9 cellular contexts compared by ENCODE assay signal in genomic region chr11:119115484-119116234, GRCh38. TPM values are rescaled to one million over a fixed set of nuclear protein-coding genes. Genes with fewer than 3 reads are reported as not detected.
DNase-seq lines count a peak whose midpoint lies in the region; ATAC-seq and TF ChIP-seq lines count a peak whose summit lies in the region.
"Had no signal": no experiment of that assay in that cellular context is flagged by ENCODE, and none has a peak within 500 bp of the region (broad histone marks: within the 10 kb centered on the region; RNA-seq: fewer than 3 reads in every experiment).

No MANE protein-coding gene starts in this region.

- ATAC-seq in Right ventricle myocardium inferior (peak; percentile 55), upper lobe of left lung (ENCODE audit: low FRiP score in 2 of 2) (peak in 1 of 2 donors; percentile 83)
- peak; percentile 67 for ATAC-seq in central memory CD8-positive, alpha-beta T cell (replicated peaks; ENCODE audit: extremely low read depth, poor library complexity, severe bottlenecking)

- peak overlapping the region; percentile 68 for H3K27ac Mint-ChIP-seq in central memory CD8-positive, alpha-beta T cell (ENCODE audit: low read depth)

- TF ChIP-seq EP300 in upper lobe of left lung (IDR thresholded peaks at IDR 0.05), result no peak

- H3K27me3 ChIP-seq in muscle layer of duodenum (ENCODE audit: low read depth, low read length) (no peaks in the 10 kb centered on the region), upper lobe of left lung (no peaks in the 10 kb centered on the region)

- no peak for TF ChIP-seq CTCF in upper lobe of left lung (IDR thresholded peaks at IDR 0.05)

- H3K36me3 ChIP-seq in muscle layer of duodenum (ENCODE audit: control insufficient read depth in 1 of 2, insufficient read depth in 2 of 2, low read length in 2 of 2) (peaks cover 36 to 46% of the 10 kb centered on the region in 2 donors), upper lobe of left lung (peaks cover 22 to 62% (median 47%) of the 10 kb centered on the region in 4 donors)

- H3K9me3 Mint-ChIP-seq in central memory CD8-positive, alpha-beta T cell, result no peaks in the 10 kb centered on the region

- 60 to 65% methylated on average over 24 of the region's 24 CpGs for WGBS in upper lobe of left lung, 2 donors

- H3K9me3 ChIP-seq in muscle layer of duodenum (ENCODE audit: control insufficient read depth in 1 of 2, low read length in 2 of 2) (no peaks in the 10 kb centered on the region), upper lobe of left lung (no peaks in the 10 kb centered on the region)

- H3K4me3 ChIP-seq in muscle layer of duodenum (ENCODE audit: low read depth in 1 of 2, low read length in 2 of 2), result peak overlapping the region in 1 of 2 donors; percentile 0
- peak overlapping the region in 3 of 4 donors; percentile 6 to 35 (median 18) for H3K4me3 ChIP-seq in upper lobe of left lung

- H3K4me1 Mint-ChIP-seq in central memory CD8-positive, alpha-beta T cell, result peaks cover 19% of the 10 kb centered on the region

- no peaks in the 10 kb centered on the region for H3K27me3 Mint-ChIP-seq in central memory CD8-positive, alpha-beta T cell

- intact Hi-C loops in Right ventricle myocardium inferior (cut with DNase I), result no loop called here
- intact Hi-C loops in cardiac septum (cut with DNase I), result no loop called here

- DNase-seq in Right ventricle myocardium inferior (ENCODE audit: missing footprints) (peak; percentile 87), cardiac septum (ENCODE audit: low spot score) (no peak), upper lobe of left lung (peak in 1 of 2 donors; percentile 69), RKO (ENCODE audit: low spot score) (no peak), SW480 (ENCODE audit: low spot score) (no peak)
- no peak for DNase-seq in central memory CD8-positive, alpha-beta T cell (ENCODE audit: low spot score in 2 of 2)
- DNase-seq in activated CD4-positive, CD25-positive, alpha-beta regulatory T cell treated with anti-CD3 and anti-CD28 coated beads, Interleukin-2, amount 50 U/mL, for 72 hours, result no peak
- DNase-seq: NCI-H2029 had no signal

- H3K4me1 ChIP-seq in muscle layer of duodenum (ENCODE audit: control insufficient read depth in 1 of 2, insufficient read depth in 2 of 2, low read length in 2 of 2) (peaks cover 0 to 4% of the 10 kb centered on the region in 2 donors), upper lobe of left lung (peaks cover 2 to 6% (median 3%) of the 10 kb centered on the region in 4 donors)

- peak in 1 of 4 donors; percentile 37 for TF ChIP-seq POLR2A in upper lobe of left lung (IDR thresholded peaks at IDR 0.05)

- H3K36me3 Mint-ChIP-seq in central memory CD8-positive, alpha-beta T cell (ENCODE audit: insufficient read depth), result peaks cover 19% of the 10 kb centered on the region

- peak overlapping the region; percentile 60 for H3K27ac ChIP-seq in muscle layer of duodenum (ENCODE audit: low read length)
- peak overlapping the region; percentile 49 to 83 (median 74) for H3K27ac ChIP-seq in upper lobe of left lung

- peak overlapping the region; percentile 44 for H3K4me3 Mint-ChIP-seq in central memory CD8-positive, alpha-beta T cell

RNA-seq across cellular contexts. Expression of gene HINFP, which starts 5.7 kb away (rescaled TPM):
- total RNA-seq in Right ventricle myocardium inferior (13.0 TPM), cardiac septum (14.5 TPM), upper lobe of left lung (10 to 100 TPM; 22.3 to 90.1 (median 25.6) TPM)

RNA-seq across cellular contexts. Expression of gene C2CD2L, which starts 8.5 kb away (rescaled TPM):
- total RNA-seq in Right ventricle myocardium inferior, result 11.8 TPM
- total RNA-seq in cardiac septum, result 11.8 TPM
- 10 to 100 TPM; 13.0 to 26.2 (median 19.8) TPM for total RNA-seq in upper lobe of left lung

RNA-seq across cellular contexts. Expression of gene DPAGT1, which starts 14.0 kb away (rescaled TPM):
- total RNA-seq in Right ventricle myocardium inferior (21.1 TPM), cardiac septum (18.9 TPM), upper lobe of left lung (10 to 100 TPM; 18.6 to 43.9 (median 28.3) TPM)

RNA-seq across cellular contexts. Expression of gene HMBS, which starts 31.0 kb away (rescaled TPM):
- total RNA-seq in Right ventricle myocardium inferior (22.8 TPM), cardiac septum (14.7 TPM), upper lobe of left lung (10 to 100 TPM in 5 of 6 donors, 1 to 10 TPM in 1; 8.4 to 20.4 (median 13.4) TPM)

RNA-seq across cellular contexts. Expression of gene ABCG4, which starts 33.2 kb away (rescaled TPM):
- total RNA-seq in Right ventricle myocardium inferior (1.3 TPM), cardiac septum (1.0 TPM), upper lobe of left lung (under 1 TPM in 2 of 6 donors, not detected in 4; 0.06 to 0.78 TPM)
